Comparison of ENCODE assay signal across 16 cellular contexts in the genomic region with DNA sequence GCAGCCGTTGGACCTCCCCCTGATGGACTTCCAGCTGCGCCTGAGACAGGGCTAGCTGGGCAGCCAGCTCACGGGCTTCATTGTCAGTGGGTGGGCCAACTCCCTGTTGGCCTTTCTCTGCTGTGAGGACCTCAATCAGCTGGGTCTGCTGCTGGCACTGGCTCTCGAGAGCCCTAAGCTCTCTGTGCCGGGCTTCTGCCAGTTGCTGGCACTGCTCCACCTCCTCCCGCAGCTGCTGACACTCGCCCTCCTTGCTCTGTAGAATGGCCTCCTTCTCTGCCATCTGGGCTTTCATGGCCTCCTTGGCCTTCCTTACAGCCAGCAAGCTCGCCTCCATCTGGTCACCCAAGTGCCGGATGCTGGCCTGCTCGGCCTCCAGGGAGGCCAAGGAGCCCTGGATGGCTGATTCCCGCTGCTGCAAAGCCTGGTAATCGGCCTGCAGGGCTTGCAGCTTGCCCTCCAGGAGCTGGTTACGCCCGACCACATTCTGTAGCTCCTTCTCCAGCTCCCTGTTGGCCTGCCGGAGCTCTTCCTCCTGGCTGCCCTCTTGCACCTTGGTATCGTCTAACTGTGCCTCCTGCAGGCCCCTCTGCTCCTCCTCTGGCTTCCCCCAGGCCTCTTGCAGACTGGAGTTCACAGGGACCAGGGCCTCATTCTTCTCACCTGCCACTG. TPM values are rescaled to one million over a fixed set of nuclear protein-coding genes. Genes with fewer than 3 reads are reported as not detected.
DNase-seq lines count a peak whose midpoint lies in the region; ATAC-seq and TF ChIP-seq lines count a peak whose summit lies in the region.
"Had no signal": no experiment of that assay in that cellular context is flagged by ENCODE, and none has a peak within 500 bp of the region (broad histone marks: within the 10 kb centered on the region; RNA-seq: fewer than 3 reads in every experiment).

No MANE protein-coding gene starts in this region.

- H3K27ac ChIP-seq in layer of hippocampus (ENCODE audit: low read depth, low read length), result peak overlapping the region; percentile 41

- H3K27me3 ChIP-seq in layer of hippocampus (ENCODE audit: control insufficient read depth, insufficient read depth, low read length), result no peaks in the 10 kb centered on the region

- peaks cover 90% of the 10 kb centered on the region for H3K36me3 Mint-ChIP-seq in activated naive CD4-positive, alpha-beta T cell treated with anti-CD3 and anti-CD28 coated beads, Interleukin-2, amount 10 ng/mL, durations not matched to agents 7 days and 5 days
- H3K36me3 Mint-ChIP-seq in activated naive CD4-positive, alpha-beta T cell treated with anti-CD3 and anti-CD28 coated beads, Interleukin-2, amount 50 U/mL, for 72 hours, result peaks cover 63 to 68% of the 10 kb centered on the region in 2 donors

- no peaks in the 10 kb centered on the region for H3K27me3 Mint-ChIP-seq in activated naive CD4-positive, alpha-beta T cell treated with anti-CD3 and anti-CD28 coated beads, Interleukin-2, amount 10 ng/mL, durations not matched to agents 7 days and 5 days
- H3K27me3 Mint-ChIP-seq: naive thymus-derived CD4-positive, alpha-beta T cell had no signal

- no peak for ATAC-seq in activated naive CD4-positive, alpha-beta T cell treated with anti-CD3 and anti-CD28 coated beads, Interleukin-2, amount 50 U/mL, for 72 hours
- no peak for ATAC-seq in HG03342 (IDR thresholded peaks at IDR 0.05; ENCODE audit: unreplicated experiment)
- ATAC-seq: naive thymus-derived CD4-positive, alpha-beta T cell; Panc1 had no signal

- peaks cover 73% of the 10 kb centered on the region for H3K4me1 Mint-ChIP-seq in activated naive CD4-positive, alpha-beta T cell treated with anti-CD3 and anti-CD28 coated beads, Interleukin-2, amount 10 ng/mL, durations not matched to agents 7 days and 5 days

- no peaks in the 10 kb centered on the region for H3K9me3 Mint-ChIP-seq in activated naive CD4-positive, alpha-beta T cell treated with anti-CD3 and anti-CD28 coated beads, Interleukin-2, amount 10 ng/mL, durations not matched to agents 7 days and 5 days
- no peaks in the 10 kb centered on the region for H3K9me3 Mint-ChIP-seq in activated naive CD4-positive, alpha-beta T cell treated with anti-CD3 and anti-CD28 coated beads, Interleukin-2, amount 50 U/mL, for 72 hours
- H3K9me3 Mint-ChIP-seq: naive thymus-derived CD4-positive, alpha-beta T cell had no signal

- no peak for DNase-seq in activated naive CD4-positive, alpha-beta T cell treated with anti-CD3 and anti-CD28 coated beads, Interleukin-2, amount 10 ng/mL, durations not matched to agents 7 days and 5 days
- no peak for DNase-seq in activated naive CD4-positive, alpha-beta T cell treated with anti-CD3 and anti-CD28 coated beads, Interleukin-2, amount 50 U/mL, for 72 hours (ENCODE audit: low spot score in 2 of 2)
- peak in 47 of 58 donors; percentile 7 to 74 (median 48) for DNase-seq in anterior cingulate cortex (lab: John Stamatoyannopoulos, UW)
- DNase-seq in superior temporal gyrus (ENCODE audit: extremely low spot score), result peak; percentile 75
- DNase-seq in GM13976 (ENCODE audit: low spot score), result no peak
- DNase-seq in epidermal melanocyte (ENCODE audit: insufficient read length, low spot score), result no peak
- DNase-seq: activated CD4-positive, alpha-beta T cell treated with anti-CD3 and anti-CD28 coated beads for 4 hours; DMS53; KBM-7; naive thymus-derived CD4-positive, alpha-beta T cell; NCI-H1417 treated with DMSO at 0.1 percent for 48 hours had no signal

- H3K27ac Mint-ChIP-seq in activated naive CD4-positive, alpha-beta T cell treated with anti-CD3 and anti-CD28 coated beads, Interleukin-2, amount 10 ng/mL, durations not matched to agents 7 days and 5 days, result peak overlapping the region; percentile 78
- H3K27ac Mint-ChIP-seq in activated naive CD4-positive, alpha-beta T cell treated with anti-CD3 and anti-CD28 coated beads, Interleukin-2, amount 50 U/mL, for 72 hours, result peak overlapping the region in 1 of 2 donors; percentile 47

- H3K4me3 Mint-ChIP-seq in activated naive CD4-positive, alpha-beta T cell treated with anti-CD3 and anti-CD28 coated beads, Interleukin-2, amount 10 ng/mL, durations not matched to agents 7 days and 5 days, result no peak overlapping the region

- in situ Hi-C loops in GM13976 (cut with MboI; ENCODE audit: low sequenced_read_pairs, unreplicated experiment), result no loop called here

- CTCF ChIA-PET in activated naive CD4-positive, alpha-beta T cell treated with anti-CD3 and anti-CD28 coated beads, Interleukin-2, amount 10 ng/mL, durations not matched to agents 7 days and 5 days (lab: Charles Lee), result interaction anchor here (0.9 to 1.9 kb wide), 5 partner anchors 8 to 112 kb away, joined by 3 to 6 read pairs (median 4); no protein-coding TSS in a partner anchor

- TF ChIP-seq CTCF in GM13976 (IDR thresholded peaks at IDR 0.05; ENCODE audit: borderline replicate concordance, control extremely low read depth, extremely low read depth, insufficient read depth, missing control alignments), result no peak

RNA-seq across cellular contexts. Expression of gene CXCR6, which starts 23.8 kb away (rescaled TPM):
- 1 to 10 TPM; 1.0 to 1.8 TPM for total RNA-seq in activated naive CD4-positive, alpha-beta T cell treated with anti-CD3 and anti-CD28 coated beads, Interleukin-2, amount 50 U/mL, for 72 hours
- total RNA-seq: bronchial epithelial cell, glomerular endothelial cell had no signal

RNA-seq across cellular contexts. Expression of gene FYCO1, which starts 28.5 kb away (rescaled TPM):
- total RNA-seq in activated naive CD4-positive, alpha-beta T cell treated with anti-CD3 and anti-CD28 coated beads, Interleukin-2, amount 50 U/mL, for 72 hours, result 10 to 100 TPM in 1 of 2 donors, 1 to 10 TPM in 1; 4.4 to 18.1 TPM

Comparison
In these comparisons a context has a peak if more than half of its experiments do, and no peak if none do; other contexts are left out.
1. DNase-seq: peak in anterior cingulate cortex (47 of 58) and superior temporal gyrus (single experiment); none in activated naive CD4-positive, alpha-beta T cell treated with anti-CD3 and anti-CD28 coated beads, Interleukin-2, amount 10 ng/mL, durations not matched to agents 7 days and 5 days (single experiment), activated naive CD4-positive, alpha-beta T cell treated with anti-CD3 and anti-CD28 coated beads, Interleukin-2, amount 50 U/mL, for 72 hours (0 of 2), GM13976 (single experiment) and epidermal melanocyte (single experiment).